27 cellular contexts compared by ENCODE assay signal in the genomic region with DNA sequence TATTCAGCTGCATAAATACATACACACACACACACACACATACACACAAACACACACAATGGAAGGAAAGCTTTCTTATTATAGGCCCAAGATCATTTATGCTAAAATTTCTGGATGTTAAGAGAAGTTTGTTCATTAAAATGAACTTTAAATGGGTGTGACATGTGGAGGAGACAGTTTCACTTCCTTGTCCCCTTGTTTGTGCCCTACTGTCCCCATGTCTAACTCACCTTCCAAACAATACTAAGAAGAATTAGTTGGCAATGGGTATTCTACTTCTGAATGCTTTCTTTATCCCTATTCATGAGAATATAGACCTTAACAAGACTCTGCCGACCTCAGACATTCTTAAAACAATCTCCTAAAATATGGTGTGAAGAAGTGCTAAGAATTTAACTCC.
"Had no signal": no experiment of that assay in that cellular context is flagged by ENCODE, and none has a peak within 500 bp of the region (broad histone marks: within the 10 kb centered on the region; RNA-seq: fewer than 3 reads in every experiment).

No MANE protein-coding gene starts in this region.

- H3K27ac Mint-ChIP-seq: activated CD4-positive, alpha-beta T cell treated with anti-CD3 and anti-CD28 coated beads for 36 hours; activated CD8-positive, alpha-beta memory T cell treated with anti-CD3 and anti-CD28 coated beads, Interleukin-2, amount 10 ng/mL, durations not matched to agents 7 days and 5 days; activated CD8-positive, alpha-beta T cell treated with anti-CD3 and anti-CD28 coated beads, Interleukin-2, amount 10 ng/mL, durations not matched to agents 7 days and 5 days; activated naive CD8-positive, alpha-beta T cell; activated T-helper 2 cell treated with anti-CD3 and anti-CD28 coated beads, Interferon-gamma antibody, Interleukin-2, Interleukin-4, amounts not matched to agents 10 μg/mL and 5 μg/mL and 100 μg/mL, durations not matched to agents 14 hours and 24 hours and 36 hours; dendritic cell treated with granulocyte-macrophage colony-stimulating factor and Interleukin-4, amounts not matched to agents 40 ng/mL and 50 ng/mL, for 4 days; immature natural killer cell; nephron progenitor cell; progenitor cell of endocrine pancreas; stimulated activated naive CD8-positive, alpha-beta T cell treated with anti-CD3 and anti-CD28 coated beads, Interleukin-15, Interleukin-2, amounts not matched to agents 100 ng/mL and 50 ng/mL, for 24 hours; type B pancreatic cell had no signal

- H3K4me1 ChIP-seq: foreskin keratinocyte had no signal

- H3K27ac ChIP-seq: esophagus muscularis mucosa, foreskin keratinocyte, heart left ventricle, neutrophil, right lobe of liver, vagina had no signal

- H3K9me3 Mint-ChIP-seq: activated T-helper 2 cell treated with anti-CD3 and anti-CD28 coated beads, Interferon-gamma antibody, Interleukin-2, Interleukin-4, amounts not matched to agents 10 μg/mL and 5 μg/mL and 100 μg/mL, durations not matched to agents 14 hours and 24 hours and 36 hours; central memory CD8-positive, alpha-beta T cell; stimulated activated naive CD8-positive, alpha-beta T cell treated with anti-CD3 and anti-CD28 coated beads, Interleukin-15, Interleukin-2, amounts not matched to agents 100 ng/mL and 50 ng/mL, for 24 hours; type B pancreatic cell had no signal

- H3K4me3 ChIP-seq: esophagus muscularis mucosa, heart left ventricle, right lobe of liver, vagina had no signal

- DNase-seq: activated CD4-positive, alpha-beta T cell treated with anti-CD3 and anti-CD28 coated beads for 36 hours; activated CD4-positive, CD25-positive, alpha-beta regulatory T cell; activated CD8-positive, alpha-beta memory T cell treated with anti-CD3 and anti-CD28 coated beads, Interleukin-2, amount 10 ng/mL, durations not matched to agents 7 days and 5 days; activated CD8-positive, alpha-beta T cell treated with anti-CD3 and anti-CD28 coated beads, Interleukin-2, amount 10 ng/mL, durations not matched to agents 7 days and 5 days; activated T-cell treated with anti-CD3 and anti-CD28 coated beads, Interleukin-2, amount 50 U/mL, for 48 hours; anterior cingulate cortex; effector CD4-positive, alpha-beta T cell; foreskin keratinocyte; heart left ventricle; hypothalamus; immature natural killer cell; kidney; nephron progenitor cell; right lobe of liver; stimulated activated CD4-positive, alpha-beta T cell treated with anti-CD3 and anti-CD28 coated beads, Interleukin-2, amount 100 ng/mL, for 48 hours; substantia nigra had no signal

- H3K9me3 ChIP-seq: esophagus muscularis mucosa, heart left ventricle, neutrophil, right lobe of liver, vagina had no signal

- ATAC-seq: activated CD8-positive, alpha-beta memory T cell treated with anti-CD3 and anti-CD28 coated beads, Interleukin-2, amount 10 ng/mL, durations not matched to agents 7 days and 5 days; activated CD8-positive, alpha-beta T cell treated with anti-CD3 and anti-CD28 coated beads, Interleukin-2, amount 10 ng/mL, durations not matched to agents 7 days and 5 days; foreskin keratinocyte; heart left ventricle; right lobe of liver had no signal

- H3K36me3 Mint-ChIP-seq: activated CD8-positive, alpha-beta memory T cell treated with anti-CD3 and anti-CD28 coated beads, Interleukin-2, amount 10 ng/mL, durations not matched to agents 7 days and 5 days; immature natural killer cell; type B pancreatic cell had no signal

- H3K4me1 Mint-ChIP-seq: activated CD8-positive, alpha-beta memory T cell treated with anti-CD3 and anti-CD28 coated beads, Interleukin-2, amount 10 ng/mL, durations not matched to agents 7 days and 5 days; central memory CD8-positive, alpha-beta T cell; immature natural killer cell had no signal

- H3K4me3 Mint-ChIP-seq: activated CD4-positive, alpha-beta T cell treated with anti-CD3 and anti-CD28 coated beads for 36 hours; activated CD8-positive, alpha-beta memory T cell treated with anti-CD3 and anti-CD28 coated beads, Interleukin-2, amount 10 ng/mL, durations not matched to agents 7 days and 5 days; activated CD8-positive, alpha-beta T cell treated with anti-CD3 and anti-CD28 coated beads, Interleukin-2, amount 10 ng/mL, durations not matched to agents 7 days and 5 days; activated naive CD8-positive, alpha-beta T cell; central memory CD8-positive, alpha-beta T cell; dendritic cell treated with granulocyte-macrophage colony-stimulating factor and Interleukin-4, amounts not matched to agents 40 ng/mL and 50 ng/mL, for 4 days; immature natural killer cell; nephron progenitor cell; stimulated activated naive CD8-positive, alpha-beta T cell treated with anti-CD3 and anti-CD28 coated beads, Interleukin-15, Interleukin-2, amounts not matched to agents 100 ng/mL and 50 ng/mL, for 24 hours; type B pancreatic cell had no signal

- H3K27me3 ChIP-seq: esophagus muscularis mucosa, foreskin keratinocyte, heart left ventricle, neutrophil, right lobe of liver, vagina had no signal

- FAIRE-seq: bronchial epithelial cell, kidney had no signal

- H3K27me3 Mint-ChIP-seq: central memory CD8-positive, alpha-beta T cell; progenitor cell of endocrine pancreas; type B pancreatic cell had no signal

- H3K36me3 ChIP-seq: esophagus muscularis mucosa, heart left ventricle, neutrophil, right lobe of liver, vagina had no signal
